Comparison of ENCODE assay signal across 22 cellular contexts in the genomic region with DNA sequence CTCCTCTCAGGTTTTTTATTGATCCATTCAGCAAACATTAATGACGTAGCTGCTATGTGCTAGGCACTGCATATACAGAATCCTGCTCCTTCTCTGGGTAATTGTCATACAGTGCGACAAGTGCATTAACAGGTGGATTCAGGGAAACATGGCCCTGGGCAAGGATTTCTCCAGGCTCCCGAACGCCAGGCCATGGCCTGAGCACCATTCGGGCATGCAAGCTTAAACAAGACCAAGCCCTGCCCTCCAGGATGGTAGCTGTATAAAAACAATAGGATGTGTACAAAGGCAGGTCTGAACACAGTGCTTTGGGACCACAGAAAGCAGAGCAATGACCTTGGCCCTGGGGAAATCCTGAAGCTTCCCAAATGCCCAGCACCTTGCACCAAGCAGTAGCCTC. TPM values are rescaled to one million over a fixed set of nuclear protein-coding genes. Genes with fewer than 3 reads are reported as not detected.
A peak's percentile ranks its signal among the peaks of the same experiment; 100 is the strongest.
DNase-seq lines count a peak whose midpoint lies in the region; ATAC-seq and TF ChIP-seq lines count a peak whose summit lies in the region.
"Had no signal": no experiment of that assay in that cellular context is flagged by ENCODE, and none has a peak within 500 bp of the region (broad histone marks: within the 10 kb centered on the region; RNA-seq: fewer than 3 reads in every experiment).

No MANE protein-coding gene starts in this region.

- peak overlapping the region; percentile 17 for H3K27ac Mint-ChIP-seq in Calu3 (ENCODE audit: unreplicated experiment)
- H3K27ac Mint-ChIP-seq in naive B cell: peak overlapping the region in 1 of 6 donors; percentile 5
- H3K27ac Mint-ChIP-seq: activated CD4-positive, alpha-beta T cell treated with anti-CD3 and anti-CD28 coated beads for 36 hours; stimulated activated effector memory CD8-positive, alpha-beta T cell treated with anti-CD3 and anti-CD28 coated beads, Interleukin-12 subunit alpha, Interleukin-12 subunit beta, amount 100 ng/mL, for 72 hours had no signal

- H3K9me3 Mint-ChIP-seq in Calu3 (ENCODE audit: low read depth, unreplicated experiment) (no peaks in the 10 kb centered on the region), naive B cell (no peaks in the 10 kb centered on the region)
- H3K9me3 Mint-ChIP-seq: neural crest cell; stimulated activated effector memory CD8-positive, alpha-beta T cell treated with anti-CD3 and anti-CD28 coated beads, Interleukin-12 subunit alpha, Interleukin-12 subunit beta, amount 100 ng/mL, for 72 hours had no signal

- H3K9me3 ChIP-seq in BLaER1 (no peaks in the 10 kb centered on the region), A673 (ENCODE audit: low read depth, low read length, poor library complexity, severe bottlenecking) (no peaks in the 10 kb centered on the region), right cardiac atrium (ENCODE audit: control insufficient read depth, low read length) (no peaks in the 10 kb centered on the region)
- H3K9me3 ChIP-seq: right lobe of liver, upper lobe of right lung had no signal

- peaks cover 67% of the 10 kb centered on the region for H3K27me3 Mint-ChIP-seq in Calu3 (ENCODE audit: unreplicated experiment)
- H3K27me3 Mint-ChIP-seq in naive B cell: peaks cover 30 to 77% (median 65%) of the 10 kb centered on the region in 3 donors

- BruUV-seq in Calu3 (replicated peaks; lab: Mats Ljungman, UMichigan) (no TSS peak), A673 (replicated peaks; lab: Mats Ljungman, UMichigan) (no TSS peak)

- H3K36me3 ChIP-seq in BLaER1 (no peaks in the 10 kb centered on the region), A673 (ENCODE audit: insufficient read depth, low read length, poor library complexity, severe bottlenecking) (no peaks in the 10 kb centered on the region)
- H3K36me3 ChIP-seq: right lobe of liver, SJSA1, upper lobe of right lung had no signal

- TF ChIP-seq CTCF in Calu3 (IDR thresholded peaks at IDR 0.05; ENCODE audit: unreplicated experiment) (no peak), VCaP (conservative IDR thresholded peaks at IDR 0.05) (no peak), A673 (conservative IDR thresholded peaks at IDR 0.05; ENCODE audit: low read depth, low read length) (no peak)

- no peak overlapping the region for H3K4me3 ChIP-seq in BLaER1
- no peak overlapping the region for H3K4me3 ChIP-seq in A673 (ENCODE audit: low read depth, low read length, poor library complexity, severe bottlenecking)
- H3K4me3 ChIP-seq in right cardiac atrium (ENCODE audit: low read length): no peak overlapping the region
- H3K4me3 ChIP-seq: right lobe of liver, SJSA1, upper lobe of right lung had no signal

- no peak overlapping the region for H3K27ac ChIP-seq in BLaER1
- H3K27ac ChIP-seq in VCaP: peak overlapping the region; percentile 96
- H3K27ac ChIP-seq in A673 (ENCODE audit: low read depth, low read length, poor library complexity, severe bottlenecking): no peak overlapping the region
- H3K27ac ChIP-seq in right cardiac atrium (ENCODE audit: low read length): no peak overlapping the region
- H3K27ac ChIP-seq: parathyroid adenoma, right lobe of liver, SJSA1, upper lobe of right lung had no signal

- H3K4me1 Mint-ChIP-seq in Calu3 (ENCODE audit: low read depth, unreplicated experiment) (peaks cover 21% of the 10 kb centered on the region), naive B cell (peaks cover 12 to 14% (median 13%) of the 10 kb centered on the region in 3 donors)

- no peak overlapping the region for H3K9ac ChIP-seq in BLaER1
- H3K9ac ChIP-seq: parathyroid adenoma had no signal

- peaks cover 45% of the 10 kb centered on the region for H3K4me1 ChIP-seq in BLaER1
- H3K4me1 ChIP-seq in A673 (ENCODE audit: insufficient read depth, low read length, poor library complexity, severe bottlenecking): peaks cover 21% of the 10 kb centered on the region
- H3K4me1 ChIP-seq in right cardiac atrium (ENCODE audit: control insufficient read depth, insufficient read depth, low read length): peaks cover 5% of the 10 kb centered on the region

- WGBS in right cardiac atrium: 97% methylated on average over 5 of the region's 5 CpGs

- H3K36me3 Mint-ChIP-seq in Calu3 (ENCODE audit: insufficient read depth, unreplicated experiment) (peaks cover 17% of the 10 kb centered on the region), naive B cell (peaks cover 0 to 7% of the 10 kb centered on the region in 2 donors)
- H3K36me3 Mint-ChIP-seq: stimulated activated effector memory CD8-positive, alpha-beta T cell treated with anti-CD3 and anti-CD28 coated beads, Interleukin-12 subunit alpha, Interleukin-12 subunit beta, amount 100 ng/mL, for 72 hours had no signal

- H3K4me3 Mint-ChIP-seq in Calu3 (ENCODE audit: low read depth, unreplicated experiment) (no peak overlapping the region), naive B cell (peak overlapping the region in 5 of 8 donors; percentile 5 to 83 (median 68))
- H3K4me3 Mint-ChIP-seq: activated CD4-positive, alpha-beta T cell treated with anti-CD3 and anti-CD28 coated beads for 36 hours; neural crest cell had no signal

- peaks cover 25% of the 10 kb centered on the region for H3K27me3 ChIP-seq in BLaER1
- H3K27me3 ChIP-seq in A673 (replicated peaks; ENCODE audit: insufficient read depth, low read depth, low read length, poor library complexity): no peaks in the 10 kb centered on the region
- H3K27me3 ChIP-seq in right cardiac atrium (ENCODE audit: control insufficient read depth, insufficient read depth): no peaks in the 10 kb centered on the region

- intact Hi-C loops in Calu3 (cut with micrococcal nuclease; ENCODE audit: unreplicated experiment): no loop called here
- intact Hi-C loops in A673 (cut with micrococcal nuclease; ENCODE audit: unreplicated experiment): no loop called here
- intact Hi-C loops in right cardiac atrium (cut with DNase I): no loop called here

- CTCF ChIA-PET in Calu3 (lab: Charles Lee) (interaction anchor here (0.6 kb wide), 1 partner anchor 48 kb away, joined by 4 read pairs; no protein-coding TSS in a partner anchor), A673 (lab: Charles Lee) (no interaction called here)

- peak overlapping the region; percentile 95; the same call in 1 of the 2 replicates for H3K4me2 ChIP-seq in BLaER1

- H4K20me1 ChIP-seq in BLaER1: no peaks in the 10 kb centered on the region; the same call in 1 of the 2 replicates

- no peak for DNase-seq in Calu3
- no peak for DNase-seq in naive B cell
- no peak for DNase-seq in A673 (ENCODE audit: low spot score)
- DNase-seq in NCI-H1105 treated with DMSO at 0.1 percent for 48 hours (lab: John Stamatoyannopoulos, UW): no peak
- DNase-seq in right cardiac atrium: no peak
- DNase-seq: activated CD4-positive, alpha-beta T cell treated with anti-CD3 and anti-CD28 coated beads for 36 hours; activated gamma-delta T cell; GOT3; IMR-90; left ventricle myocardium superior; NCI-H1694 treated with DMSO at 0.1 percent for 48 hours; NCI-H2171 treated with DMSO at 0.1 percent for 48 hours; right lobe of liver; stimulated activated CD4-positive, alpha-beta T cell treated with anti-CD3 and anti-CD28 coated beads, Interleukin-4, amount 100 ng/mL, for 24 hours; upper lobe of right lung had no signal

- ATAC-seq in naive B cell (ENCODE audit: low read depth in 2 of 2) (no peak), GM21619 (IDR thresholded peaks at IDR 0.05; ENCODE audit: unreplicated experiment) (no peak), right cardiac atrium (no peak)
- ATAC-seq: activated CD4-positive, alpha-beta T cell treated with anti-CD3 and anti-CD28 coated beads for 36 hours; left ventricle myocardium superior; stimulated activated effector memory CD8-positive, alpha-beta T cell treated with anti-CD3 and anti-CD28 coated beads, Interleukin-12 subunit alpha, Interleukin-12 subunit beta, amount 100 ng/mL, for 72 hours; upper lobe of right lung had no signal

- POLR2A ChIA-PET in A673 (lab: Charles Lee; ENCODE audit: low non-redundant PET): no interaction called here

RNA-seq across cellular contexts. Expression of gene SYT7, which starts 9.1 kb away (rescaled TPM):
- total RNA-seq in Calu3 (2022) (4.4 and 6.3 TPM in 2 replicates), A673 (2021) (1.3 and 2.0 TPM in 2 replicates), right cardiac atrium (10 to 100 TPM; 17.4 to 48.3 (median 43.5) TPM)
- polyA plus RNA-seq in naive B cell (ENCODE audit: low read depth in 6 of 6) (not detected), right cardiac atrium (36.2 TPM)
- total RNA-seq: SJSA1 had no signal
